8 cellular contexts compared by ENCODE assay signal in the genomic region with DNA sequence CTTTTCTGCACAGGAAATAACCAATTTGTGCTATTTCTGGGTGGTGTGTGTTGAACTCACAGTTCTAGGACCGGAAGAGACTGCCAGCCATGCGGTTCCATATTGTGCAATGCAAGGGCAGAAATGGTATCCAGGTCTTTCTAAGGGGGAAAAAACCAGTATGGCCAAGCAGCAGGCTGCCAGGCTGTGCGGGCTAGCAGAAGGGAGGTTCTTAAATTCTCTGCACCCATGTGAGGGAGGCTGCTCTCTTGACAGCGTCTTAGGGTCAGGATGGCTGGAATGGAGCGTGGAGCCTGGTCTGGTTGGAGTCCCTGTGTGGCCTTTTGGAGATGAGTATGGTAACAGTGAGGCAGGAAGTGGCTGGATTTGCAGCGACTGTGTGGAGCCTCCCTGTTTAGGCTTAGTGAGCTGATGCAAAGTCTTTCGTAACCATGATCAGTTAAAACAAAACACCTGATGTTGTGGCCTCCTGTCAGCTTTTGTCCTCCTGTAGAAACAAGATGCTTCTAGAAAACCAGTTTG. TPM values are rescaled to one million over a fixed set of nuclear protein-coding genes. Genes with fewer than 3 reads are reported as not detected.
DNase-seq lines count a peak whose midpoint lies in the region; ATAC-seq and TF ChIP-seq lines count a peak whose summit lies in the region.

No MANE protein-coding gene starts in this region.

- H3K27me3 Mint-ChIP-seq in progenitor cell of endocrine pancreas: no peaks in the 10 kb centered on the region

- H3K36me3 Mint-ChIP-seq in progenitor cell of endocrine pancreas (ENCODE audit: insufficient read depth): peaks cover 2% of the 10 kb centered on the region

- no peak overlapping the region for H3K9ac ChIP-seq in duodenal mucosa (ENCODE audit: low read depth in 1 of 2, low read length in 2 of 2)

- peak; percentile 40 for ATAC-seq in GM18519 (IDR thresholded peaks at IDR 0.05; ENCODE audit: low FRiP score, unreplicated experiment)
- peak; percentile 50 for ATAC-seq in HG02571 (IDR thresholded peaks at IDR 0.05; ENCODE audit: unreplicated experiment)

- DNase-seq in MV-4-11 (lab: John Stamatoyannopoulos, UW) (peak; percentile 99), progenitor cell of endocrine pancreas (ENCODE audit: low spot score, unreplicated experiment) (no peak), dermis blood vessel endothelial cell (no peak), NCI-H1694 (lab: John Stamatoyannopoulos, UW) (no peak), middle frontal gyrus (ENCODE audit: extremely low spot score, low spot score) (no peak)

- H3K36me3 ChIP-seq in duodenal mucosa (ENCODE audit: control insufficient read depth in 1 of 2, insufficient read depth in 2 of 2, low read length in 2 of 2): no peaks in the 10 kb centered on the region

- peaks cover 67 to 90% of the 10 kb centered on the region in 2 donors for H3K4me1 ChIP-seq in duodenal mucosa (ENCODE audit: control insufficient read depth in 1 of 2, insufficient read depth in 2 of 2, low read length in 2 of 2)

- peak overlapping the region; percentile 20 to 22 for H3K4me3 ChIP-seq in duodenal mucosa (ENCODE audit: low read depth in 1 of 2, low read length in 2 of 2)

- H3K27ac ChIP-seq in duodenal mucosa (ENCODE audit: low read depth, low read length): peak overlapping the region; percentile 46

- no peaks in the 10 kb centered on the region for H3K27me3 ChIP-seq in duodenal mucosa (ENCODE audit: control insufficient read depth in 1 of 2, insufficient read depth in 2 of 2, low read length in 2 of 2)

- no peak for TF ChIP-seq CTCF in progenitor cell of endocrine pancreas (IDR thresholded peaks at IDR 0.05; ENCODE audit: unreplicated experiment)

- H3K4me3 Mint-ChIP-seq in progenitor cell of endocrine pancreas (ENCODE audit: low read depth): no peak overlapping the region

- H3K27ac Mint-ChIP-seq in progenitor cell of endocrine pancreas: peak overlapping the region; percentile 35

- H3K4me1 Mint-ChIP-seq in progenitor cell of endocrine pancreas (ENCODE audit: low read depth): peaks cover 49% of the 10 kb centered on the region

- no peaks in the 10 kb centered on the region for H3K9me3 Mint-ChIP-seq in progenitor cell of endocrine pancreas (ENCODE audit: low read depth)

- H3K9me3 ChIP-seq in duodenal mucosa (ENCODE audit: control insufficient read depth in 1 of 2, low read length in 2 of 2): no peaks in the 10 kb centered on the region

RNA-seq across cellular contexts. Expression of a gene that starts 52.6 kb away (rescaled TPM):
- total RNA-seq in progenitor cell of endocrine pancreas: 92.5 TPM in 2 replicates
- total RNA-seq in dermis blood vessel endothelial cell: 51.1 and 51.6 TPM in 2 replicates
